Comparison of ENCODE assay signal across 20 cellular contexts in the genomic region with DNA sequence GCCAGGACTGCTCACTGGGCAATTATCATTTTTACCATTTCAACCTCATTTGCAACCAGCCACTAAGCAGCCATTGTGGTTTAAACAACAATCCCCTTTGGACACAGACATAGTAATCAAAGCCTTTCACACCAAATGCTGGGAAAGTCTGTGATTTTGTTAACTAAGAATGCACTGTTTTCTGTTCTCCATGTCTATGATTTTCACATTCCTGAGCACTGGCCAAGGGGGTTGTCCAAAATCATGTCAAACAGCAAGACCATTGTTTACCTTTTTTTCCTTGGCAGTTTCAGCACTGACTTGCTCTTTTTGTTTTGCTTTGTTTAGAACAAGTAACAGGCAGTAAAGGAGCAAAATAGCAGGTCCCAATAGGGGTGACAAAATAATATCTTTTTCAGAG.
DNase-seq lines count a peak whose midpoint lies in the region; FAIRE-seq and TF ChIP-seq lines count a peak whose summit lies in the region.
"Had no signal": no experiment of that assay in that cellular context is flagged by ENCODE, and none has a peak within 500 bp of the region (broad histone marks: within the 10 kb centered on the region; RNA-seq: fewer than 3 reads in every experiment).

No MANE protein-coding gene starts in this region.

- H3K9me3 ChIP-seq in ascending aorta (no peaks in the 10 kb centered on the region), parathyroid adenoma (ENCODE audit: control insufficient read depth, low read length) (no peaks in the 10 kb centered on the region)
- H3K9me3 ChIP-seq: body of pancreas, upper lobe of left lung had no signal

- DNase-seq in AG10803 (ENCODE audit: low read depth) (peak; percentile 86), ascending aorta (ENCODE audit: low spot score in 2 of 2) (no peak), fibroblast of peridontal ligament (ENCODE audit: extremely low read depth) (peak; percentile 84), lower leg skin (ENCODE audit: low spot score in 2 of 2) (no peak), NCI-H524 treated with DMSO at 0.1 percent for 48 hours (lab: John Stamatoyannopoulos, UW) (no peak), RCC 7860 (ENCODE audit: low spot score) (no peak)
- DNase-seq in activated T-cell treated with anti-CD3 and anti-CD28 coated beads, Interleukin-2, amount 50 U/mL, for 48 hours, result no peak
- DNase-seq: activated CD8-positive, alpha-beta memory T cell treated with anti-CD3 and anti-CD28 coated beads, Interleukin-2, amount 50 U/mL, for 4 hours; body of pancreas; CD8-positive, alpha-beta memory T cell; dermis blood vessel endothelial cell; DND-41; natural killer cell; NCI-H146; NCI-H2227 treated with DMSO at 0.1 percent for 48 hours; stimulated activated naive B cell treated with anti-CD40 and anti-IgM and Interleukin-4, amounts not matched to agents 10 μg/mL and 1 μg/mL and 100 μg/mL, for 72 hours; upper lobe of left lung had no signal

- no peak for TF ChIP-seq POLR2A in lower leg skin (IDR thresholded peaks at IDR 0.05)

- intact Hi-C loops in ascending aorta (cut with DNase I) (no loop called here), lower leg skin (cut with DNase I; ENCODE audit: low total_unique reads) (no loop called here)

- H3K4me3 ChIP-seq in AG10803 (ENCODE audit: low read length) (no peak overlapping the region), ascending aorta (no peak overlapping the region), parathyroid adenoma (ENCODE audit: low read depth, low read length) (no peak overlapping the region), lower leg skin (ENCODE audit: low read depth, poor library complexity, severe bottlenecking) (no peak overlapping the region)
- H3K4me3 ChIP-seq: body of pancreas, upper lobe of left lung had no signal

- FAIRE-seq in RCC 7860 (lab: Jason Lieb, UNC), result no peak
- FAIRE-seq: GM18507 had no signal

- H3K4me2 ChIP-seq in parathyroid adenoma (ENCODE audit: low read length), result no peak overlapping the region

- H3K36me3 ChIP-seq in ascending aorta, result no peaks in the 10 kb centered on the region
- H3K36me3 ChIP-seq in parathyroid adenoma (ENCODE audit: control insufficient read depth, insufficient read depth, low read length), result no peaks in the 10 kb centered on the region
- H3K36me3 ChIP-seq: upper lobe of left lung had no signal

- no peak overlapping the region for H3K9ac ChIP-seq in parathyroid adenoma

- H2AFZ ChIP-seq in parathyroid adenoma, result peak overlapping the region; percentile 45

- H3K4me1 ChIP-seq in ascending aorta, result peaks cover 0 to 4% of the 10 kb centered on the region in 2 donors
- H3K4me1 ChIP-seq in parathyroid adenoma, result no peaks in the 10 kb centered on the region

- H3K27ac ChIP-seq in ascending aorta, result peak overlapping the region; percentile 6 to 45
- no peak overlapping the region for H3K27ac ChIP-seq in parathyroid adenoma
- H3K27ac ChIP-seq: RWPE1, upper lobe of left lung had no signal

- TF ChIP-seq CTCF in AG10803 (conservative IDR thresholded peaks at IDR 0.05; ENCODE audit: low read length) (no peak), ascending aorta (IDR thresholded peaks at IDR 0.05) (no peak), parathyroid adenoma (IDR thresholded peaks at IDR 0.05) (no peak), lower leg skin (IDR thresholded peaks at IDR 0.05) (no peak)

- H3K79me2 ChIP-seq in parathyroid adenoma, result no peaks in the 10 kb centered on the region

- H3K27me3 ChIP-seq in ascending aorta (no peaks in the 10 kb centered on the region), parathyroid adenoma (ENCODE audit: control insufficient read depth, insufficient read depth, low read length) (no peaks in the 10 kb centered on the region)
- H3K27me3 ChIP-seq: body of pancreas, upper lobe of left lung had no signal

Comparison
In these comparisons a context has a peak if more than half of its experiments do, and no peak if none do; other contexts are left out.
1. DNase-seq: peak in AG10803 (single experiment) and fibroblast of peridontal ligament (single experiment); none in ascending aorta (0 of 2), lower leg skin (0 of 2), activated T-cell treated with anti-CD3 and anti-CD28 coated beads, Interleukin-2, amount 50 U/mL, for 48 hours (0 of 2), NCI-H524 treated with DMSO at 0.1 percent for 48 hours (single experiment) and RCC 7860 (single experiment).